In the genomic region with DNA sequence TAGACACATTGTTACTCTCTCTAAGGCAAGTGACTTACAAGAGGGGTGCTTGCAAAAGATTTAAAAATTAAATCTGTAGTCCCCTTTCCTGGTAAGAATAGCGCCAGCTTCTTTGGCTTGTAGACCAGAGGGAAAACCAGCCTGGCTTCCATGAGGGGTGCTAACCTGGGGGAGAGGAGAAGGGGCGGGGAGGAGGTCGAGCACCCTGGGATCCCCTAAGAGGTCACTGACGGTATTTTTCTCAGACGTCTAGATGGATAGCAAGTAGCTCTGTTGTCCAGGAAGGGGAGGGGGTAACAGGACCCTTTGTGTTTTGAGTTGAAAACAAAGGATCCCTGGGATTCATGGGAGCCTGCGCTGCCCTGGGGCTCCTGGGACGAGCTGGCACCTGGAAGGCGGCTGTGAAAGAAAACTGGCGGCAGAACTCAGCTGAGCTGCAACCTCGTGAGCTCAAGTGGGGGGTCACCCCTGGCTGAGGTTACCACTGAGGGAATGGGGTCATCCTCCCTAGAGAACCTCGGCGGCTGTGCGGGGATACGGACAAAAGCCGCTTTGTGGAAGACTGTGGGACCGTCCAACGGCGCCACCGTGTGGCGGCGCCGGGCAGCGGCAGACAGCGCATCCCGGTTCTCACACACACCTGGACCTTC, we compare ENCODE assay signal across 9 cellular contexts. TPM values are rescaled to one million over a fixed set of nuclear protein-coding genes. Genes with fewer than 3 reads are reported as not detected.
DNase-seq lines count a peak whose midpoint lies in the region; FAIRE-seq and TF ChIP-seq lines count a peak whose summit lies in the region.
"Had no signal": no experiment of that assay in that cellular context is flagged by ENCODE, and none has a peak within 500 bp of the region (broad histone marks: within the 10 kb centered on the region; RNA-seq: fewer than 3 reads in every experiment).

No MANE protein-coding gene starts in this region.

- no peak for FAIRE-seq in RCC 7860 (lab: Jason Lieb, UNC)
- FAIRE-seq: frontal cortex had no signal

- H3K4me3 Mint-ChIP-seq in activated naive CD4-positive, alpha-beta T cell treated with anti-CD3 and anti-CD28 coated beads for 36 hours = no peak overlapping the region

- CTCF ChIA-PET in activated naive CD4-positive, alpha-beta T cell treated with anti-CD3 and anti-CD28 coated beads for 36 hours (lab: Charles Lee) = interaction anchor here (0.6 to 2.6 kb wide), 34 partner anchors 9 to 710 kb away, joined by 3 to 44 read pairs (median 3); no protein-coding TSS in a partner anchor

- peaks cover 55% of the 10 kb centered on the region for H3K27me3 Mint-ChIP-seq in activated naive CD4-positive, alpha-beta T cell treated with anti-CD3 and anti-CD28 coated beads for 36 hours (ENCODE audit: low read depth)

- H3K27ac Mint-ChIP-seq in activated naive CD4-positive, alpha-beta T cell treated with anti-CD3 and anti-CD28 coated beads for 36 hours = no peak overlapping the region

- H3K4me1 Mint-ChIP-seq in activated naive CD4-positive, alpha-beta T cell treated with anti-CD3 and anti-CD28 coated beads for 36 hours (ENCODE audit: low read depth) = no peaks in the 10 kb centered on the region

- H3K36me3 Mint-ChIP-seq in activated naive CD4-positive, alpha-beta T cell treated with anti-CD3 and anti-CD28 coated beads for 36 hours (ENCODE audit: low read depth) = no peaks in the 10 kb centered on the region

- DNase-seq in DMS153 treated with DMSO at 0.1 percent for 48 hours (lab: John Stamatoyannopoulos, UW; ENCODE audit: unreplicated experiment) (peak; percentile 36), GM20000 (ENCODE audit: low spot score) (peak; percentile 73), HPDE6-E6E7 (ENCODE audit: extremely low spot score) (peak; percentile 67), RCC 7860 (ENCODE audit: low spot score) (peak; percentile 62), cardiac septum (ENCODE audit: low spot score) (peak; percentile 82), pons (ENCODE audit: low spot score) (peak; percentile 74), occipital lobe (lab: John Stamatoyannopoulos, UW) (no peak)
- DNase-seq in activated naive CD4-positive, alpha-beta T cell treated with anti-CD3 and anti-CD28 coated beads for 36 hours = peak; percentile 62

- no peaks in the 10 kb centered on the region for H3K9me3 Mint-ChIP-seq in activated naive CD4-positive, alpha-beta T cell treated with anti-CD3 and anti-CD28 coated beads for 36 hours

- intact Hi-C loops in activated naive CD4-positive, alpha-beta T cell treated with anti-CD3 and anti-CD28 coated beads for 36 hours (cut with micrococcal nuclease) = loop anchor here (1.0 to 5.0 kb wide), 6 partner anchors 48 to 690 kb away; a partner anchor contains a TSS
- intact Hi-C loops in cardiac septum (cut with DNase I) = loop anchor here (5.0 kb wide), 1 partner anchor 687 kb away; no protein-coding TSS in a partner anchor

- peak; percentile 97 for TF ChIP-seq CTCF in GM20000 (IDR thresholded peaks at IDR 0.05; ENCODE audit: extremely low read depth, missing control alignments)

RNA-seq across cellular contexts. Expression of a gene that starts 37.8 kb away (rescaled TPM):
- total RNA-seq in activated naive CD4-positive, alpha-beta T cell treated with anti-CD3 and anti-CD28 coated beads for 36 hours = 10 to 100 TPM; 70.3 to 71.7 TPM
- total RNA-seq in cardiac septum (46.9 TPM), occipital lobe (50.7 TPM)

RNA-seq across cellular contexts. Expression of a gene that starts 48.1 kb away (rescaled TPM):
- total RNA-seq in activated naive CD4-positive, alpha-beta T cell treated with anti-CD3 and anti-CD28 coated beads for 36 hours = not detected
- total RNA-seq in cardiac septum = 2.7 TPM
- 1.1 TPM for total RNA-seq in occipital lobe
